Comparison of ENCODE assay signal across 30 cellular contexts in the genomic region with DNA sequence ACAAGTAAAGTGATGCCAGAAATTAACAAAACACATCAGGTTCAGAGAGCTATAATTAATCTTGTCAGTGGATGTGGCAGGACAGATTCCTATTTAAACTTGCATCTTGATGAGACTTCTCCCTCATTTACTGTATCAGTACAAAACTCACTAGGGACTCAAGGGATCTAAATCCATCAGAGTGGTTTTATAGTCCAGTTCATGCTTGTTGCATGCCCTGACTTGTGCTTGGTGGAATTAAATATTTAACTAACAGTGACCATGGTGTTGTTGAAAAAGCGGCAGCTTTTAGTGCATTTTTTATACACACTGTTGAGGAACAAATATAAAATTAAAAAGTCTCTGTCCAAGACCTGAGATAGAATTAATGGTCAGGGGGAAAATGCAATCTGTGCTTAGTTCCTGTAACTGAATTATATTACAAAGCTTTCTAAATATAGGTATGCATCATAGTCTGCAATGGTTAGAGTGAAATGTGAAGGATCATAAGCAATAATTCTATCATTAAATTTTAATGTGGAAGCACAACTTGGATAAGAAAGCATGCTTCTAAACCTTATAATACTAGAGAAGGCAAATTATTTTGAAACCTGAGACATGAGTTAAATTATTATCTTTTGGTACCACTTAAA.
"Had no signal": no experiment of that assay in that cellular context is flagged by ENCODE, and none has a peak within 500 bp of the region (broad histone marks: within the 10 kb centered on the region; RNA-seq: fewer than 3 reads in every experiment).

No MANE protein-coding gene starts in this region.

- DNase-seq: activated CD4-positive, alpha-beta T cell treated with anti-CD3 and anti-CD28 coated beads, Interleukin-2, amount 10 ng/mL, durations not matched to agents 24 days and 14 days; activated CD8-positive, alpha-beta memory T cell treated with anti-CD3 and anti-CD28 coated beads, Interleukin-2, amount 10 ng/mL, durations not matched to agents 7 days and 5 days; activated CD8-positive, alpha-beta T cell treated with anti-CD3 and anti-CD28 coated beads for 36 hours; activated gamma-delta T cell; activated T-cell treated with anti-CD3 and anti-CD28 coated beads for 4 hours; anterior cingulate cortex; body of pancreas; endodermal cell; foreskin melanocyte; immature natural killer cell; kidney glomerular epithelial cell; left ventricle myocardium inferior; midbrain; natural killer cell; ovary; right cardiac atrium; stimulated activated CD4-positive, alpha-beta T cell treated with anti-CD3 and anti-CD28 coated beads, Interleukin-4, amount 100 ng/mL, for 24 hours; stimulated activated naive CD8-positive, alpha-beta T cell treated with anti-CD3 and anti-CD28 coated beads, Interleukin-15, Interleukin-2, amounts not matched to agents 100 U/mL and 50 U/mL, for 24 hours; SW 1271; T-helper 2 cell; thyroid gland; upper lobe of right lung had no signal

- H3K4me3 Mint-ChIP-seq: activated CD4-positive, alpha-beta T cell treated with anti-CD3 and anti-CD28 coated beads, Interleukin-2, amount 10 ng/mL, durations not matched to agents 24 days and 14 days; activated CD8-positive, alpha-beta memory T cell treated with anti-CD3 and anti-CD28 coated beads, Interleukin-2, amount 10 ng/mL, durations not matched to agents 7 days and 5 days; activated CD8-positive, alpha-beta T cell treated with anti-CD3 and anti-CD28 coated beads for 36 hours; activated naive CD4-positive, alpha-beta T cell treated with anti-CD3 and anti-CD28 coated beads, Interleukin-2, amount 50 U/mL, for 24 hours; central memory CD8-positive, alpha-beta T cell; endodermal cell; immature natural killer cell; natural killer cell had no signal

- H3K79me2 ChIP-seq: hepatocyte had no signal

- H3K4me3 ChIP-seq: body of pancreas, coronary artery, hepatocyte, left ventricle myocardium inferior, ovary, prostate gland, thyroid gland, upper lobe of right lung had no signal

- ATAC-seq: activated CD4-positive, CD25-positive, alpha-beta regulatory T cell treated with anti-CD3 and anti-CD28 coated beads, Interleukin-2, amount 50 U/mL, for 24 hours; activated CD8-positive, alpha-beta memory T cell treated with anti-CD3 and anti-CD28 coated beads, Interleukin-2, amount 10 ng/mL, durations not matched to agents 7 days and 5 days; activated CD8-positive, alpha-beta T cell treated with anti-CD3 and anti-CD28 coated beads for 36 hours; body of pancreas; natural killer cell; right cardiac atrium; stimulated activated naive CD8-positive, alpha-beta T cell treated with anti-CD3 and anti-CD28 coated beads, Interleukin-15, Interleukin-2, amounts not matched to agents 100 U/mL and 50 U/mL, for 24 hours; upper lobe of right lung had no signal

- H3K27ac ChIP-seq: body of pancreas, coronary artery, hepatocyte, left ventricle myocardium inferior, neutrophil, ovary, prostate gland, thyroid gland, upper lobe of right lung, VCaP had no signal

- H3K4me1 Mint-ChIP-seq: activated CD4-positive, alpha-beta T cell treated with anti-CD3 and anti-CD28 coated beads, Interleukin-2, amount 10 ng/mL, durations not matched to agents 24 days and 14 days; activated CD8-positive, alpha-beta memory T cell treated with anti-CD3 and anti-CD28 coated beads, Interleukin-2, amount 10 ng/mL, durations not matched to agents 7 days and 5 days; activated naive CD4-positive, alpha-beta T cell treated with anti-CD3 and anti-CD28 coated beads, Interleukin-2, amount 50 U/mL, for 24 hours; central memory CD8-positive, alpha-beta T cell; immature natural killer cell; natural killer cell had no signal

- H3K36me3 Mint-ChIP-seq: activated CD8-positive, alpha-beta memory T cell treated with anti-CD3 and anti-CD28 coated beads, Interleukin-2, amount 10 ng/mL, durations not matched to agents 7 days and 5 days; activated naive CD4-positive, alpha-beta T cell treated with anti-CD3 and anti-CD28 coated beads, Interleukin-2, amount 50 U/mL, for 24 hours; immature natural killer cell; natural killer cell had no signal

- H3K27me3 Mint-ChIP-seq: activated CD4-positive, alpha-beta T cell treated with anti-CD3 and anti-CD28 coated beads, Interleukin-2, amount 10 ng/mL, durations not matched to agents 24 days and 14 days; activated CD8-positive, alpha-beta memory T cell treated with anti-CD3 and anti-CD28 coated beads, Interleukin-2, amount 10 ng/mL, durations not matched to agents 7 days and 5 days; activated CD8-positive, alpha-beta T cell treated with anti-CD3 and anti-CD28 coated beads for 36 hours; activated naive CD4-positive, alpha-beta T cell treated with anti-CD3 and anti-CD28 coated beads, Interleukin-2, amount 50 U/mL, for 24 hours; central memory CD8-positive, alpha-beta T cell had no signal

- H3K9me3 Mint-ChIP-seq: activated CD4-positive, alpha-beta T cell treated with anti-CD3 and anti-CD28 coated beads, Interleukin-2, amount 10 ng/mL, durations not matched to agents 24 days and 14 days; activated naive CD4-positive, alpha-beta T cell treated with anti-CD3 and anti-CD28 coated beads, Interleukin-2, amount 50 U/mL, for 24 hours; endodermal cell had no signal

- H3K4me1 ChIP-seq: body of pancreas, left ventricle myocardium inferior, prostate gland, thyroid gland, upper lobe of right lung had no signal

- H2AFZ ChIP-seq: hepatocyte had no signal

- H3K9me3 ChIP-seq: body of pancreas, left ventricle myocardium inferior, neutrophil, ovary, prostate gland, thyroid gland, upper lobe of right lung had no signal

- H3K36me3 ChIP-seq: left ventricle myocardium inferior, neutrophil, ovary, prostate gland, thyroid gland, upper lobe of right lung had no signal

- H3K27ac Mint-ChIP-seq: activated CD4-positive, alpha-beta T cell treated with anti-CD3 and anti-CD28 coated beads, Interleukin-2, amount 10 ng/mL, durations not matched to agents 24 days and 14 days; activated CD8-positive, alpha-beta memory T cell treated with anti-CD3 and anti-CD28 coated beads, Interleukin-2, amount 10 ng/mL, durations not matched to agents 7 days and 5 days; activated CD8-positive, alpha-beta T cell treated with anti-CD3 and anti-CD28 coated beads for 36 hours; activated naive CD4-positive, alpha-beta T cell treated with anti-CD3 and anti-CD28 coated beads, Interleukin-2, amount 50 U/mL, for 24 hours; endodermal cell; immature natural killer cell; natural killer cell had no signal

- H3K4me2 ChIP-seq: hepatocyte had no signal

- H3K27me3 ChIP-seq: body of pancreas, hepatocyte, neutrophil, ovary, thyroid gland, upper lobe of right lung had no signal
